19 cellular contexts compared by ENCODE assay signal in genomic region chr4:20760053-20760452, GRCh38.
DNase-seq lines count a peak whose midpoint lies in the region; ATAC-seq and TF ChIP-seq lines count a peak whose summit lies in the region.
"Had no signal": no experiment of that assay in that cellular context is flagged by ENCODE, and none has a peak within 500 bp of the region (broad histone marks: within the 10 kb centered on the region; RNA-seq: fewer than 3 reads in every experiment).

No MANE protein-coding gene starts in this region.

- H3K4me3 ChIP-seq in GM12865 (ENCODE audit: low read depth, low read length) = no peak overlapping the region
- H3K4me3 ChIP-seq in LNCaP clone FGC (ENCODE audit: low read depth, low read length) = no peak overlapping the region
- H3K4me3 ChIP-seq in cardiac fibroblast (replicated peaks in 1 of 2; ENCODE audit: low read depth in 2 of 2, low read length in 2 of 2) = no peak overlapping the region
- H3K4me3 ChIP-seq: adrenal gland, gastrocnemius medialis, sigmoid colon had no signal

- DNase-seq in GM12865 (ENCODE audit: low read depth) = peak; percentile 7
- DNase-seq in LNCaP clone FGC (ENCODE audit: low read depth) = no peak
- DNase-seq in cardiac fibroblast (ENCODE audit: low read depth in 2 of 2) = peak; percentile 6 to 15
- DNase-seq in GM19238 (ENCODE audit: insufficient read length, low spot score) = no peak
- DNase-seq in cerebellar cortex (ENCODE audit: low spot score) = no peak
- no peak for DNase-seq in NCI-H446 treated with DMSO at 0.1 percent for 48 hours (lab: John Stamatoyannopoulos, UW)
- DNase-seq: activated CD4-positive, CD25-positive, alpha-beta regulatory T cell; activated T-cell treated with anti-CD3 and anti-CD28 coated beads, Interleukin-2, amount 50 U/mL, for 1 hour; adrenal gland; AML-193; gastrocnemius medialis; left colon; NCI-H1436; NCI-H524 treated with DMSO at 0.1 percent for 48 hours; sigmoid colon; stimulated activated naive CD8-positive, alpha-beta T cell treated with anti-CD3 and anti-CD28 coated beads, Interleukin-15, amount 100 ng/mL, for 72 hours had no signal

- ATAC-seq in GM18502 (IDR thresholded peaks at IDR 0.05; ENCODE audit: poor library complexity, unreplicated experiment) = no peak
- ATAC-seq: gastrocnemius medialis; left colon; natural killer cell treated with Interleukin-12 subunit alpha and Interleukin-12 subunit beta and Interleukin-15 and Interleukin-18, amount 100 ng/mL, for 72 hours; stimulated activated naive CD8-positive, alpha-beta T cell treated with anti-CD3 and anti-CD28 coated beads, Interleukin-15, amount 100 ng/mL, for 72 hours had no signal

- H3K27ac ChIP-seq in 22Rv1 = no peak overlapping the region
- H3K27ac ChIP-seq: adrenal gland, gastrocnemius medialis, sigmoid colon had no signal

- TF ChIP-seq CTCF in 22Rv1 (IDR thresholded peaks at IDR 0.05) (peak; percentile 12; the same call in 1 of the 2 replicates), GM12865 (IDR thresholded peaks at IDR 0.05; ENCODE audit: insufficient read depth, low read depth, low read length, missing control alignments) (no peak), LNCaP clone FGC (IDR thresholded peaks at IDR 0.05; ENCODE audit: control insufficient read depth, extremely low read depth, insufficient read depth) (peak; percentile 75), cardiac fibroblast (IDR thresholded peaks at IDR 0.05; ENCODE audit: low read depth, low read length) (peak; percentile 21)

Comparison
In these comparisons a context has a peak if more than half of its experiments do, and no peak if none do; other contexts are left out.
1. DNase-seq: peak in GM12865 (single experiment) and cardiac fibroblast (2 of 2); none in LNCaP clone FGC (single experiment), GM19238 (single experiment), cerebellar cortex (single experiment) and NCI-H446 treated with DMSO at 0.1 percent for 48 hours (single experiment).